21 cellular contexts compared by ENCODE assay signal in genomic region chr10:28983799-28984198, GRCh38.
A peak's percentile ranks its signal among the peaks of the same experiment; 100 is the strongest.
DNase-seq lines count a peak whose midpoint lies in the region; ATAC-seq, FAIRE-seq and TF ChIP-seq lines count a peak whose summit lies in the region.
"Had no signal": no experiment of that assay in that cellular context is flagged by ENCODE, and none has a peak within 500 bp of the region (broad histone marks: within the 10 kb centered on the region; RNA-seq: fewer than 3 reads in every experiment).

No MANE protein-coding gene starts in this region.

- DNase-seq in HepG2 (ENCODE audit: low spot score), result no peak
- DNase-seq in right lobe of liver, result no peak
- no peak for DNase-seq in H1 (ENCODE audit: low read depth in 1 of 2, low spot score in 2 of 2)
- DNase-seq in hepatocyte (ENCODE audit: low spot score), result no peak
- no peak for DNase-seq in aorta
- no peak for DNase-seq in BE2C
- DNase-seq in anterior cingulate cortex (lab: John Stamatoyannopoulos, UW), result no peak
- DNase-seq: activated CD4-positive, alpha-beta memory T cell treated with anti-CD3 and anti-CD28 coated beads, Interleukin-2, amount 10 ng/mL, durations not matched to agents 7 days and 5 days; activated CD4-positive, CD25-positive, alpha-beta regulatory T cell; activated T-cell treated with anti-CD3 and anti-CD28 coated beads for 4 hours; CD4-positive, alpha-beta T cell; effector memory CD8-positive, alpha-beta T cell; Karpas-422; naive B cell; NCI-H2081 treated with DMSO at 0.1 percent for 48 hours; NK-92 treated with Interleukin-12 subunit alpha and Interleukin-12 subunit beta, amount 100 ng/mL, for 24 hours; testis had no signal

- H3K79me2 ChIP-seq in HepG2 (ENCODE audit: insufficient read depth, low read length) (no peaks in the 10 kb centered on the region), H1 (ENCODE audit: control insufficient read depth in 1 of 2, insufficient read depth in 2 of 2, low read length in 2 of 2) (no peaks in the 10 kb centered on the region), hepatocyte (no peaks in the 10 kb centered on the region)

- H3K27me3 ChIP-seq in HepG2 (ENCODE audit: control insufficient read depth in 1 of 2, insufficient read depth in 2 of 2, low read length in 2 of 2) (no peaks in the 10 kb centered on the region), right lobe of liver (no peaks in the 10 kb centered on the region), H1 (replicated peaks in 1 of 4; ENCODE audit: control insufficient read depth in 3 of 4, extremely low read depth in 1 of 4, insufficient read depth in 3 of 4, low read length in 3 of 4) (no peaks in the 10 kb centered on the region), hepatocyte (no peaks in the 10 kb centered on the region), aorta (ENCODE audit: control insufficient read depth in 1 of 2, insufficient read depth in 2 of 2, low read length in 1 of 2) (no peaks in the 10 kb centered on the region), BE2C (no peaks in the 10 kb centered on the region)
- H3K27me3 ChIP-seq: ovary, testis had no signal

- H2AK5ac ChIP-seq in H1 (ENCODE audit: low read depth, low read length), result no peak overlapping the region

- H3K36me3 ChIP-seq in HepG2 (replicated peaks in 1 of 2; ENCODE audit: control insufficient read depth in 1 of 2, insufficient read depth in 2 of 2, low read length in 2 of 2) (no peaks in the 10 kb centered on the region), right lobe of liver (no peaks in the 10 kb centered on the region), H1 (ENCODE audit: control insufficient read depth in 2 of 4, insufficient read depth in 4 of 4, low read length in 3 of 4) (no peaks in the 10 kb centered on the region), hepatocyte (replicated peaks; ENCODE audit: insufficient read depth, low read depth) (no peaks in the 10 kb centered on the region), aorta (ENCODE audit: control insufficient read depth in 1 of 2, insufficient read depth in 2 of 2, low read length in 1 of 2) (no peaks in the 10 kb centered on the region), BE2C (no peaks in the 10 kb centered on the region)
- H3K36me3 ChIP-seq: ovary had no signal

- H4K20me1 ChIP-seq in HepG2 (ENCODE audit: insufficient read depth, low read length) (no peaks in the 10 kb centered on the region), H1 (replicated peaks in 1 of 2; ENCODE audit: control insufficient read depth in 1 of 2, insufficient read depth in 2 of 2, low read length in 2 of 2) (no peaks in the 10 kb centered on the region), hepatocyte (ENCODE audit: insufficient read depth, poor library complexity, severe bottlenecking) (no peaks in the 10 kb centered on the region)

- no peak for ATAC-seq in HepG2
- ATAC-seq in right lobe of liver, result no peak
- ATAC-seq in aorta (ENCODE audit: low FRiP score), result peak; percentile 44
- ATAC-seq in HG03097 (IDR thresholded peaks at IDR 0.05; ENCODE audit: low FRiP score, unreplicated experiment), result no peak
- ATAC-seq: effector memory CD8-positive, alpha-beta T cell; stimulated activated memory B cell treated with anti-CD40 and anti-IgM and Interleukin-4, amounts not matched to agents 10 μg/mL and 1 μg/mL and 100 μg/mL, for 72 hours had no signal

- H4K5ac ChIP-seq in H1 (ENCODE audit: insufficient read length, low read depth, low read length), result no peak overlapping the region

- no peak overlapping the region for H3K4ac ChIP-seq in H1 (replicated peaks; ENCODE audit: insufficient read length, low read depth, low read length)

- WGBS in HepG2 (ENCODE audit: low lambda C conversion rate), result 61% methylated on average over 3 of the region's 3 CpGs
- 56% methylated on average over 3 of the region's 3 CpGs for WGBS in right lobe of liver (ENCODE audit: insufficient coverage, low coverage, low lambda C conversion rate, missing lambda C conversion rate)
- WGBS in H1 (ENCODE audit: extremely low coverage in 1 of 2, insufficient coverage in 1 of 2, insufficient read length in 1 of 2, insufficient replicate concordance in 2 of 2, low coverage in 1 of 2, low lambda C conversion rate in 2 of 2, missing lambda C conversion rate in 1 of 2), 2 experiments, result 65% methylated on average over 3 of the region's 3 CpGs; no CpG with 5 or more reads in 1 of the 2 experiments
- WGBS in hepatocyte (ENCODE audit: low lambda C conversion rate, missing lambda C conversion rate), result 47% methylated on average over 3 of the region's 3 CpGs
- WGBS in aorta, 2 donors, result 64 to 66% methylated on average over 3 of the region's 3 CpGs

- TF ChIP-seq POLR2A in HepG2 (IDR thresholded peaks at IDR 0.05; ENCODE audit: insufficient read depth in 1 of 2, low read depth in 2 of 2, low read length in 2 of 2) (no peak), right lobe of liver (IDR thresholded peaks at IDR 0.05) (no peak), H1 (IDR thresholded peaks at IDR 0.05; ENCODE audit: control extremely low read depth in 1 of 2, low read depth in 2 of 2, low read length in 2 of 2) (no peak)

- in situ Hi-C loops in HepG2 (cut with HindIII; ENCODE audit: extremely low pct_ligation_motif_present, low pct_unique_long_range_greater_than_20kb), result no loop called here

- H3K9ac ChIP-seq in HepG2 (ENCODE audit: insufficient read depth, low read depth, low read length) (no peak overlapping the region), H1 (replicated peaks in 1 of 4; ENCODE audit: extremely low read depth in 1 of 4, low read depth in 3 of 4, low read length in 3 of 4) (no peak overlapping the region)

- intact Hi-C loops in HepG2 (cut with micrococcal nuclease; ENCODE audit: unreplicated experiment), result no loop called here
- intact Hi-C loops in right lobe of liver (cut with DNase I), result no loop called here
- intact Hi-C loops in aorta (cut with DNase I), result loop anchor here in 1 of 2 donors (5.0 kb wide), 1 partner anchor 71 kb away; no protein-coding TSS in a partner anchor

- TF ChIP-seq EP300 in HepG2 (IDR thresholded peaks at IDR 0.05; ENCODE audit: low read depth in 2 of 2, low read length in 2 of 2), result no peak
- TF ChIP-seq EP300 in HepG2 (CRISPR knock-in tag; IDR thresholded peaks at IDR 0.05; ENCODE audit: borderline replicate concordance), result no peak
- no peak for TF ChIP-seq EP300 in H1 (IDR thresholded peaks at IDR 0.05; ENCODE audit: borderline replicate concordance in 1 of 2, low read depth in 2 of 2, low read length in 2 of 2)

- H3K23ac ChIP-seq in H1 (ENCODE audit: insufficient read length), result no peak overlapping the region

- H2BK20ac ChIP-seq in H1 (ENCODE audit: low read length), result no peak overlapping the region

- no peaks in the 10 kb centered on the region for H3K79me1 ChIP-seq in H1 (ENCODE audit: low read depth, low read length)

- no TSS peak for BruUV-seq in HepG2 (replicated peaks; lab: Mats Ljungman, UMichigan)

- H4K8ac ChIP-seq in H1 (ENCODE audit: extremely low read depth, insufficient read depth, low read length), result no peak overlapping the region

- no peak overlapping the region for H2AFZ ChIP-seq in HepG2 (ENCODE audit: low read length)
- H2AFZ ChIP-seq in H1 (ENCODE audit: low read length), result no peak overlapping the region
- no peak overlapping the region for H2AFZ ChIP-seq in hepatocyte

- no peaks in the 10 kb centered on the region for H3K9me2 ChIP-seq in hepatocyte (replicated peaks; ENCODE audit: insufficient read depth)

- H2BK120ac ChIP-seq in H1 (replicated peaks; ENCODE audit: low read depth, low read length), result no peak overlapping the region

- no peak overlapping the region for H3K14ac ChIP-seq in H1 (ENCODE audit: insufficient read length)

- peaks cover 13% of the 10 kb centered on the region for H3K4me1 ChIP-seq in HepG2 (ENCODE audit: insufficient read depth, low read length)
- H3K4me1 ChIP-seq in right lobe of liver, result peaks cover 0 to 6% (median 3%) of the 10 kb centered on the region in 4 donors
- H3K4me1 ChIP-seq in H1 (replicated peaks in 1 of 4; ENCODE audit: control insufficient read depth in 3 of 4, insufficient read depth in 4 of 4, low read length in 3 of 4), result no peaks in the 10 kb centered on the region
- no peaks in the 10 kb centered on the region for H3K4me1 ChIP-seq in hepatocyte (ENCODE audit: insufficient read depth)
- peaks cover 0 to 4% of the 10 kb centered on the region in 2 donors for H3K4me1 ChIP-seq in aorta (ENCODE audit: control insufficient read depth in 1 of 2, insufficient read depth in 2 of 2, low read length in 2 of 2)
- H3K4me1 ChIP-seq in BE2C, result peaks cover 6% of the 10 kb centered on the region; the same call in 1 of the 2 replicates
- H3K4me1 ChIP-seq: testis had no signal

- no peak for TF ChIP-seq CTCF in HepG2 (CRISPR knock-in tag; IDR thresholded peaks at IDR 0.05)
- TF ChIP-seq CTCF in right lobe of liver (IDR thresholded peaks at IDR 0.05), result no peak
- TF ChIP-seq CTCF in H1 (IDR thresholded peaks at IDR 0.05; ENCODE audit: control extremely low read depth in 1 of 3, insufficient read depth in 1 of 3, low read depth in 1 of 3, low read length in 3 of 3), result no peak
- TF ChIP-seq CTCF in hepatocyte (IDR thresholded peaks at IDR 0.05; ENCODE audit: poor library complexity), result no peak
- no peak for TF ChIP-seq CTCF in BE2C (IDR thresholded peaks at IDR 0.05; ENCODE audit: low read depth, low read length)

- no peak overlapping the region for H3K4me3 ChIP-seq in HepG2 (replicated peaks in 1 of 3; ENCODE audit: insufficient read depth in 1 of 3, low read depth in 2 of 3, low read length in 3 of 3)
- H3K4me3 ChIP-seq in right lobe of liver, result no peak overlapping the region
- H3K4me3 ChIP-seq in H1 (ENCODE audit: extremely low read depth in 1 of 4, insufficient read depth in 2 of 4, low read depth in 3 of 4, low read length in 4 of 4), result no peak overlapping the region
- H3K4me3 ChIP-seq in hepatocyte, result no peak overlapping the region
- H3K4me3 ChIP-seq in aorta (ENCODE audit: low read length in 2 of 2), result no peak overlapping the region
- H3K4me3 ChIP-seq in BE2C (ENCODE audit: low read depth, low read length), result no peak overlapping the region
- H3K4me3 ChIP-seq: ovary, testis had no signal

- H3K18ac ChIP-seq in H1 (ENCODE audit: extremely low read depth, low read length), result no peak overlapping the region

- FAIRE-seq in HepG2 (lab: Jason Lieb, UNC) (no peak), H1 (lab: Jason Lieb, UNC) (no peak)
- FAIRE-seq: A204.1 had no signal

- no peaks in the 10 kb centered on the region for H3K23me2 ChIP-seq in H1 (ENCODE audit: low read depth, low read length)

- TF ChIP-seq RAD21 in HepG2 (CRISPR knock-in tag; IDR thresholded peaks at IDR 0.05) (no peak), H1 (IDR thresholded peaks at IDR 0.05 in 1 of 2, conservative IDR thresholded peaks at IDR 0.05 in 1 of 2; ENCODE audit: low read depth in 2 of 2, low read length in 2 of 2) (no peak)

- H2BK5ac ChIP-seq in H1 (ENCODE audit: low read depth, low read length), result no peak overlapping the region

- CTCF ChIA-PET in HepG2 (lab: Yijun Ruan, JAX; ENCODE audit: low intra/inter-chr PET ratio, low total read pairs) (no interaction called here), H1 (lab: Charles Lee; ENCODE audit: partially characterized antibody) (interaction anchor here (1.8 to 2.1 kb wide), 2 partner anchors 44 to 320 kb away, joined by 5 to 7 read pairs; no protein-coding TSS in a partner anchor)

- H4K91ac ChIP-seq in H1 (replicated peaks; ENCODE audit: insufficient read length, low read length), result no peak overlapping the region

- H3K4me2 ChIP-seq in HepG2 (ENCODE audit: low read depth, low read length) (no peak overlapping the region), H1 (ENCODE audit: insufficient read depth in 1 of 2, low read depth in 2 of 2, low read length in 2 of 2) (no peak overlapping the region), hepatocyte (peak overlapping the region; percentile 13)

- H3K9me3 ChIP-seq in HepG2 (ENCODE audit: low read length) (no peaks in the 10 kb centered on the region), right lobe of liver (no peaks in the 10 kb centered on the region), H1 (ENCODE audit: insufficient read depth in 2 of 2, low read depth in 1 of 2, low read length in 1 of 2) (no peaks in the 10 kb centered on the region), hepatocyte (ENCODE audit: low read depth) (no peaks in the 10 kb centered on the region), aorta (ENCODE audit: control insufficient read depth, low read length) (no peaks in the 10 kb centered on the region), BE2C (no peaks in the 10 kb centered on the region)
- H3K9me3 ChIP-seq: ovary, testis had no signal

- POLR2A ChIA-PET in HepG2 (lab: Yijun Ruan, JAX), result no interaction called here
- POLR2A ChIA-PET in H1 (lab: Charles Lee; ENCODE audit: partially characterized antibody), result no interaction called here

- H2BK12ac ChIP-seq in H1 (ENCODE audit: low read depth, low read length), result no peak overlapping the region

- H2BK15ac ChIP-seq in H1 (ENCODE audit: low read length), result peak overlapping the region; percentile 40; the same call in 1 of the 2 replicates

- H3K56ac ChIP-seq in H1 (replicated peaks; ENCODE audit: insufficient read length, low read depth, low read length), result no peak overlapping the region

- H3K27ac ChIP-seq in HepG2 (ENCODE audit: extremely low read length, insufficient read depth, low read length) (no peak overlapping the region), right lobe of liver (no peak overlapping the region), H1 (ENCODE audit: low read depth, low read length) (no peak overlapping the region), hepatocyte (peak overlapping the region; percentile 51), aorta (ENCODE audit: low read depth in 1 of 2, low read length in 2 of 2) (no peak overlapping the region)
- H3K27ac ChIP-seq: ovary, testis had no signal

Comparison
In these comparisons a context has a peak if more than half of its experiments do, and no peak if none do; other contexts are left out.
1. Of the 41 proteins assayed by ChIP-seq in both HepG2 and H1: peak only in HepG2: CEBPB; only in H1: none; in both: none; in neither: 40.